ENCODE assay signal across 1 cellular context in genomic region chr10:73494877-73495225, GRCh38.
TF ChIP-seq lines count a peak whose summit lies in the region.

No MANE protein-coding gene starts in this region.

TF ChIP-seq in GM23338, 12 proteins besides CTCF, POLR2A, EP300 and RAD21 (continued from another document):
- TF ChIP-seq ZNF462 (CRISPR knock-in tag; IDR thresholded peaks at IDR 0.05) (no peak), REST (IDR thresholded peaks at IDR 0.05; ENCODE audit: unreplicated experiment) (no peak), POLR2AphosphoS5 (IDR thresholded peaks at IDR 0.05; ENCODE audit: low read depth) (no peak), ZNF331 (CRISPR knock-in tag; IDR thresholded peaks at IDR 0.05; ENCODE audit: low read depth) (no peak), EZH2 (IDR thresholded peaks at IDR 0.05; ENCODE audit: low read depth, unreplicated experiment) (no peak), ETS1 (IDR thresholded peaks at IDR 0.05) (no peak), CREB1 (CRISPR knock-in tag; IDR thresholded peaks at IDR 0.05; ENCODE audit: low read depth) (no peak), NANOG (IDR thresholded peaks at IDR 0.05; ENCODE audit: borderline replicate concordance) (no peak), ZNF114 (CRISPR knock-in tag; IDR thresholded peaks at IDR 0.05) (no peak), EZH2phosphoT487 (IDR thresholded peaks at IDR 0.05; ENCODE audit: unreplicated experiment) (no peak), STAT1 (IDR thresholded peaks at IDR 0.05; ENCODE audit: unreplicated experiment) (no peak)
